22 cellular contexts compared by ENCODE assay signal in the genomic region with DNA sequence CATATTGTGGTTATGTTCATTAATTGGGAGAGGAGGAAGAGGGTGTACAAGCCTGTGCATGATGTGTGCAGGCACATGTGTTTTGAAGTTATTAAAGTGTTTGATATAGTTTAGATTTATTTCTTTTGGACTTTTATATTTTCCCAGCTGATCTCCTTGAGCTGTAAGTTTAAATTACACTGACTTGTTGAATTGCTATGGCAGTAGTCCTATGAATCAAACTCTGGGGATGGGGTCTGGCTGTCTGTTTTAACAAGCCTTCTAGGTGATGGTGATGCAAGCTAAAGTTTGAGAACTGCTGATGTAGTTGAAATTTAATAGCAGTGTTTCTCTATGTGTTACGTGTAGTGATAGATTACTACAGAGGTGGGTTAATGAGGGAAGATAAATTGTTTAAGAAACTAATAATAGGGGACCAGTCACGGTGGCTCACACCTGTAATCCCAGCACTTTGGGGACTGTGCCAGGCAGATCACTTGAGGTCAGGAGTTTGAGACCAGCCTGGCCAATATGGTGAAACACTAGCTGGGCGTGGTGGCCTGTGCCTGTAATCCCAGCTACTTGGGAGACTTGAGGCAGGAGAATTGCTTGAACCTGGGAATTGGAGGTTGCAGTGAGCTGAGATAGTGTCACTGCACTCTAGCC. TPM values are rescaled to one million over a fixed set of nuclear protein-coding genes. Genes with fewer than 3 reads are reported as not detected.
DNase-seq lines count a peak whose midpoint lies in the region; ATAC-seq, FAIRE-seq and TF ChIP-seq lines count a peak whose summit lies in the region.
"Had no signal": no experiment of that assay in that cellular context is flagged by ENCODE, and none has a peak within 500 bp of the region (broad histone marks: within the 10 kb centered on the region; RNA-seq: fewer than 3 reads in every experiment).

No MANE protein-coding gene starts in this region.

- peaks cover 63% of the 10 kb centered on the region for H3K4me1 Mint-ChIP-seq in activated CD8-positive, alpha-beta T cell treated with anti-CD3 and anti-CD28 coated beads for 36 hours (ENCODE audit: low read depth)
- peaks cover 36% of the 10 kb centered on the region for H3K4me1 Mint-ChIP-seq in activated CD8-positive, alpha-beta T cell treated with anti-CD3 and anti-CD28 coated beads, Interleukin-2, amount 10 ng/mL, durations not matched to agents 7 days and 5 days (ENCODE audit: low read depth)

- CTCF ChIA-PET in activated CD8-positive, alpha-beta T cell treated with anti-CD3 and anti-CD28 coated beads for 36 hours (lab: Charles Lee), result interaction anchor here (1.1 to 1.8 kb wide), 3 partner anchors 22 to 52 kb away, joined by 3 to 7 read pairs (median 3); no protein-coding TSS in a partner anchor
- CTCF ChIA-PET in activated CD8-positive, alpha-beta T cell treated with anti-CD3 and anti-CD28 coated beads, Interleukin-2, amount 10 ng/mL, durations not matched to agents 7 days and 5 days (lab: Charles Lee), result interaction anchor here (1.8 kb wide), 1 partner anchor 99 kb away, joined by 3 read pairs; no protein-coding TSS in a partner anchor
- CTCF ChIA-PET in HEK293 (lab: Yijun Ruan, JAX), result no interaction called here
- CTCF ChIA-PET in K562 (lab: Yijun Ruan, JAX; ENCODE audit: low intra/inter-chr PET ratio), result no interaction called here

- no TSS peak for BruUV-seq in K562 (replicated peaks; lab: Mats Ljungman, UMichigan)

- H2AFZ ChIP-seq in K562 (ENCODE audit: low read depth, low read length) (no peak overlapping the region), trophoblast cell (ENCODE audit: insufficient read depth, low read length, poor library complexity) (no peak overlapping the region)

- ATAC-seq in activated CD8-positive, alpha-beta T cell treated with anti-CD3 and anti-CD28 coated beads for 36 hours, result no peak
- ATAC-seq in activated CD8-positive, alpha-beta T cell treated with anti-CD3 and anti-CD28 coated beads, Interleukin-2, amount 10 ng/mL, durations not matched to agents 7 days and 5 days, result no peak
- no peak for ATAC-seq in K562
- ATAC-seq: activated T-cell treated with anti-CD3 and anti-CD28 coated beads, Interleukin-2, amount 50 U/mL, for 4 hours; heart left ventricle had no signal

- no peak overlapping the region for H3K4me3 Mint-ChIP-seq in activated CD8-positive, alpha-beta T cell treated with anti-CD3 and anti-CD28 coated beads for 36 hours
- no peak overlapping the region for H3K4me3 Mint-ChIP-seq in activated CD8-positive, alpha-beta T cell treated with anti-CD3 and anti-CD28 coated beads, Interleukin-2, amount 10 ng/mL, durations not matched to agents 7 days and 5 days
- H3K4me3 Mint-ChIP-seq: activated CD4-positive, alpha-beta T cell treated with anti-CD3 and anti-CD28 coated beads, Interleukin-2, amount 10 ng/mL, durations not matched to agents 24 days and 14 days; activated T-cell treated with anti-CD3 and anti-CD28 coated beads, Interleukin-2, amount 50 U/mL, for 4 hours had no signal

- no peak overlapping the region for H3K18ac ChIP-seq in trophoblast cell (ENCODE audit: low read length)

- H3K23ac ChIP-seq in trophoblast cell (ENCODE audit: low read length), result no peak overlapping the region

- TF ChIP-seq EP300 in K562 (IDR thresholded peaks at IDR 0.05; ENCODE audit: low read length), result no peak

- H3K27me3 ChIP-seq in K562 (ENCODE audit: control insufficient read depth in 2 of 2, insufficient read depth in 2 of 2, low read length in 2 of 2) (no peaks in the 10 kb centered on the region), trophoblast cell (ENCODE audit: insufficient read depth, low read length) (no peaks in the 10 kb centered on the region)
- H3K27me3 ChIP-seq: heart left ventricle, tibial artery had no signal

- H3K27ac ChIP-seq in HEK293 (ENCODE audit: extremely low read depth, low read depth, low read length), result no peak overlapping the region
- H3K27ac ChIP-seq in K562 (ENCODE audit: extremely low read depth, low read depth, low read length), result no peak overlapping the region
- no peak overlapping the region for H3K27ac ChIP-seq in trophoblast cell (ENCODE audit: low read depth, low read length)
- H3K27ac ChIP-seq in substantia nigra (ENCODE audit: low read depth, low read length, poor library complexity, severe bottlenecking), result no peak overlapping the region
- H3K27ac ChIP-seq: heart left ventricle, tibial artery had no signal

- no peak overlapping the region for H3K14ac ChIP-seq in trophoblast cell (ENCODE audit: low read length)

- TF ChIP-seq CTCF in activated CD8-positive, alpha-beta T cell treated with anti-CD3 and anti-CD28 coated beads for 36 hours (IDR thresholded peaks at IDR 0.05), result no peak
- no peak for TF ChIP-seq CTCF in HEK293 (tag by site-specific recombination; IDR thresholded peaks at IDR 0.05)
- no peak for TF ChIP-seq CTCF in K562 (IDR thresholded peaks at IDR 0.05 in 2 of 3, conservative IDR thresholded peaks at IDR 0.05 in 1 of 3; ENCODE audit: insufficient read depth in 2 of 3, low read depth in 1 of 3, low read length in 3 of 3)

- H3K9ac ChIP-seq in K562 (ENCODE audit: insufficient read depth in 1 of 2, low read depth in 2 of 2, low read length in 2 of 2), result no peak overlapping the region
- H3K9ac ChIP-seq in trophoblast cell (ENCODE audit: low read length), result no peak overlapping the region

- H2AK5ac ChIP-seq in trophoblast cell (ENCODE audit: low read length), result no peak overlapping the region

- no peak overlapping the region for H4K8ac ChIP-seq in trophoblast cell (ENCODE audit: low read depth, low read length)

- TF ChIP-seq POLR2A in K562 (conservative IDR thresholded peaks at IDR 0.05), result no peak

- H3K9me1 ChIP-seq in K562 (ENCODE audit: control insufficient read depth, insufficient read depth, low read length), result no peaks in the 10 kb centered on the region

- H4K12ac ChIP-seq in trophoblast cell (ENCODE audit: low read depth, low read length), result no peak overlapping the region

- H3K27ac Mint-ChIP-seq in activated CD8-positive, alpha-beta T cell treated with anti-CD3 and anti-CD28 coated beads for 36 hours, result peak overlapping the region; percentile 50
- no peak overlapping the region for H3K27ac Mint-ChIP-seq in activated CD8-positive, alpha-beta T cell treated with anti-CD3 and anti-CD28 coated beads, Interleukin-2, amount 10 ng/mL, durations not matched to agents 7 days and 5 days
- H3K27ac Mint-ChIP-seq: activated CD4-positive, alpha-beta T cell treated with anti-CD3 and anti-CD28 coated beads, Interleukin-2, amount 10 ng/mL, durations not matched to agents 24 days and 14 days had no signal

- FAIRE-seq in K562 (lab: Jason Lieb, UNC), result peak; percentile 44
- FAIRE-seq: small intestine had no signal

- in situ Hi-C loops in K562 (cut with MboI), result no loop called here

- WGBS in K562 (ENCODE audit: insufficient coverage, low coverage, missing lambda C conversion rate), result 85% methylated on average over 3 of the region's 3 CpGs
- WGBS in trophoblast cell (ENCODE audit: extremely low coverage, insufficient coverage, insufficient read length), result 100% methylated on average over 1 of the region's 3 CpGs

- H3K79me1 ChIP-seq in trophoblast cell (ENCODE audit: low read length), result no peaks in the 10 kb centered on the region

- H3K4me1 ChIP-seq in HEK293 (ENCODE audit: control insufficient read depth, insufficient read depth, low read length) (peaks cover 13% of the 10 kb centered on the region), K562 (replicated peaks in 1 of 2; ENCODE audit: control insufficient read depth in 2 of 2, insufficient read depth in 2 of 2, low read length in 2 of 2) (peaks cover 4 to 10% of the 10 kb centered on the region in 2 experiments; a peak in 3 of 5 replicates), trophoblast cell (ENCODE audit: control insufficient read depth in 1 of 2, insufficient read depth in 2 of 2, low read length in 2 of 2) (peaks cover 4% of the 10 kb centered on the region in 2 experiments)

- H4K20me1 ChIP-seq in K562 (replicated peaks; ENCODE audit: control insufficient read depth, insufficient read depth, low read length), result peaks cover 9% of the 10 kb centered on the region; the same call in 1 of the 2 replicates

- no peaks in the 10 kb centered on the region for H3K9me3 Mint-ChIP-seq in activated CD8-positive, alpha-beta T cell treated with anti-CD3 and anti-CD28 coated beads for 36 hours
- H3K9me3 Mint-ChIP-seq in activated CD8-positive, alpha-beta T cell treated with anti-CD3 and anti-CD28 coated beads, Interleukin-2, amount 10 ng/mL, durations not matched to agents 7 days and 5 days (ENCODE audit: insufficient read depth), result no peaks in the 10 kb centered on the region
- H3K9me3 Mint-ChIP-seq: activated CD4-positive, alpha-beta T cell treated with anti-CD3 and anti-CD28 coated beads, Interleukin-2, amount 10 ng/mL, durations not matched to agents 24 days and 14 days; activated T-cell treated with anti-CD3 and anti-CD28 coated beads, Interleukin-2, amount 50 U/mL, for 4 hours; immature natural killer cell had no signal

- H2BK12ac ChIP-seq in trophoblast cell (ENCODE audit: low read length), result no peak overlapping the region

- TF ChIP-seq RAD21 in K562 (CRISPR knock-in tag; conservative IDR thresholded peaks at IDR 0.05 in 1 of 2, IDR thresholded peaks at IDR 0.05 in 1 of 2), result no peak

- H3K9me3 ChIP-seq in HEK293 (ENCODE audit: control insufficient read depth, insufficient read depth, low read depth, low read length) (no peaks in the 10 kb centered on the region), K562 (replicated peaks; ENCODE audit: control insufficient read depth, insufficient read depth, low read depth, low read length) (no peaks in the 10 kb centered on the region), trophoblast cell (ENCODE audit: insufficient read depth, low read depth, low read length) (no peaks in the 10 kb centered on the region)
- H3K9me3 ChIP-seq: tibial artery had no signal

- H4K91ac ChIP-seq in trophoblast cell (ENCODE audit: low read depth, low read length), result no peak overlapping the region

- H3K4me3 ChIP-seq in HEK293 (ENCODE audit: low read depth, low read length) (no peak overlapping the region), K562 (no peak overlapping the region), trophoblast cell (ENCODE audit: low read depth, low read length) (no peak overlapping the region)
- H3K4me3 ChIP-seq: heart left ventricle, lung, tibial artery had no signal

- no peak overlapping the region for H2BK120ac ChIP-seq in trophoblast cell (ENCODE audit: insufficient read depth, low read length, poor library complexity)

- DNase-seq in activated CD8-positive, alpha-beta T cell treated with anti-CD3 and anti-CD28 coated beads for 36 hours, result no peak
- no peak for DNase-seq in activated CD8-positive, alpha-beta T cell treated with anti-CD3 and anti-CD28 coated beads, Interleukin-2, amount 10 ng/mL, durations not matched to agents 7 days and 5 days
- no peak for DNase-seq in K562 (ENCODE audit: extremely low read depth in 1 of 4, low spot score in 3 of 4)
- no peak for DNase-seq in trophoblast cell
- DNase-seq in posterior vena cava (ENCODE audit: low spot score), result no peak
- DNase-seq in NCI-H526 treated with DMSO at 0.1 percent for 48 hours (lab: John Stamatoyannopoulos, UW), result no peak
- no peak for DNase-seq in substantia nigra (lab: John Stamatoyannopoulos, UW)
- DNase-seq: activated CD4-positive, alpha-beta T cell treated with anti-CD3 and anti-CD28 coated beads, Interleukin-2, amount 10 ng/mL, durations not matched to agents 24 days and 14 days; activated T-cell treated with anti-CD3 and anti-CD28 coated beads, Interleukin-2, amount 50 U/mL, for 4 hours; C1 segment of cervical spinal cord; central memory CD4-positive, alpha-beta T cell; DMS53; effector CD4-positive, alpha-beta T cell; heart left ventricle; immature natural killer cell; NCI-H1417; RPMI8226; small intestine; stimulated activated CD8-positive, alpha-beta memory T cell treated with anti-CD3 and anti-CD28 coated beads, Interleukin-4, amount 100 ng/mL, for 48 hours; tibial artery had no signal

- H3K36me3 Mint-ChIP-seq in activated CD8-positive, alpha-beta T cell treated with anti-CD3 and anti-CD28 coated beads for 36 hours (ENCODE audit: low read depth), result peaks cover 49% of the 10 kb centered on the region
- peaks cover 59% of the 10 kb centered on the region for H3K36me3 Mint-ChIP-seq in activated CD8-positive, alpha-beta T cell treated with anti-CD3 and anti-CD28 coated beads, Interleukin-2, amount 10 ng/mL, durations not matched to agents 7 days and 5 days (ENCODE audit: low read depth)

- H2BK5ac ChIP-seq in trophoblast cell (ENCODE audit: low read depth, low read length, poor library complexity), result no peak overlapping the region

- H3K27me3 Mint-ChIP-seq in activated CD8-positive, alpha-beta T cell treated with anti-CD3 and anti-CD28 coated beads for 36 hours, result no peaks in the 10 kb centered on the region
- H3K27me3 Mint-ChIP-seq in activated CD8-positive, alpha-beta T cell treated with anti-CD3 and anti-CD28 coated beads, Interleukin-2, amount 10 ng/mL, durations not matched to agents 7 days and 5 days (ENCODE audit: low read depth), result no peaks in the 10 kb centered on the region
- H3K27me3 Mint-ChIP-seq: activated CD4-positive, alpha-beta T cell treated with anti-CD3 and anti-CD28 coated beads, Interleukin-2, amount 10 ng/mL, durations not matched to agents 24 days and 14 days had no signal

- H3K36me3 ChIP-seq in HEK293 (ENCODE audit: control insufficient read depth in 2 of 2, insufficient read depth in 1 of 2, low read length in 2 of 2), result peaks cover 52 to 53% of the 10 kb centered on the region in 2 experiments
- H3K36me3 ChIP-seq in K562 (ENCODE audit: control insufficient read depth, insufficient read depth, low read length), result peaks cover 36% of the 10 kb centered on the region; the same call in 2 of the 3 replicates
- peaks cover 15 to 16% of the 10 kb centered on the region in 2 experiments for H3K36me3 ChIP-seq in trophoblast cell (ENCODE audit: control insufficient read depth in 1 of 2, insufficient read depth in 2 of 2, low read length in 2 of 2)

- H3K79me2 ChIP-seq in K562 (ENCODE audit: control insufficient read depth, insufficient read depth, low read length) (peaks cover 98% of the 10 kb centered on the region), trophoblast cell (ENCODE audit: control insufficient read depth, insufficient read depth, low read length, poor library complexity) (peaks cover 21% of the 10 kb centered on the region)

- POLR2A ChIA-PET in activated CD8-positive, alpha-beta T cell treated with anti-CD3 and anti-CD28 coated beads for 36 hours (lab: Charles Lee), result interaction anchor here (0.6 to 1.7 kb wide), 3 partner anchors 13 to 106 kb away, joined by 4 read pairs; no protein-coding TSS in a partner anchor
- POLR2A ChIA-PET in activated CD8-positive, alpha-beta T cell treated with anti-CD3 and anti-CD28 coated beads, Interleukin-2, amount 10 ng/mL, durations not matched to agents 7 days and 5 days (lab: Charles Lee), result no interaction called here
- POLR2A ChIA-PET in HEK293 (lab: Yijun Ruan, JAX) (no interaction called here), K562 (lab: Yijun Ruan, JAX) (interaction anchor here (0.6 to 7.6 kb wide), 4 partner anchors 9 to 41 kb away, joined by 3 to 50 read pairs (median 4); no protein-coding TSS in a partner anchor)

- peak overlapping the region; percentile 26 for H3K4ac ChIP-seq in trophoblast cell (ENCODE audit: low read depth, low read length)

- intact Hi-C loops in activated CD8-positive, alpha-beta T cell treated with anti-CD3 and anti-CD28 coated beads for 36 hours (cut with micrococcal nuclease), result no loop called here
- intact Hi-C loops in K562 (cut with micrococcal nuclease), result no loop called here
- intact Hi-C loops in posterior vena cava (cut with DNase I), result no loop called here

- H3K4me2 ChIP-seq in K562 (ENCODE audit: insufficient read depth, low read length), result no peak overlapping the region; the same call in 1 of the 2 replicates
- no peak overlapping the region for H3K4me2 ChIP-seq in trophoblast cell (ENCODE audit: low read length)

RNA-seq across cellular contexts. Expression of gene ARIH1, which starts 7.0 kb away (rescaled TPM):
- total RNA-seq in activated CD8-positive, alpha-beta T cell treated with anti-CD3 and anti-CD28 coated beads for 36 hours, result 100 to 1,000 TPM; 170 to 175 TPM
- 100 to 1,000 TPM; 110 to 119 TPM for total RNA-seq in activated CD8-positive, alpha-beta T cell treated with anti-CD3 and anti-CD28 coated beads, Interleukin-2, amount 10 ng/mL, durations not matched to agents 7 days and 5 days
- 51.5 and 91.3 TPM in 2 replicates for total RNA-seq in K562 (2011; cell fraction: chromatin; rRNA removed; ENCODE audit: low replicate concordance)
- 18.7 and 28.0 TPM in 2 replicates for total RNA-seq in K562 (2011; cell fraction: nucleolus; rRNA removed)
- 45.0 and 57.7 TPM in 2 replicates for total RNA-seq in K562 (2011; cell fraction: nucleoplasm; rRNA removed)
- total RNA-seq in K562 (2014; rRNA removed) (38.4 and 42.3 TPM in 2 replicates), K562 (2014; rRNA removed; fragmentation: Illumina TruSeq; extraction: Trizol) (31.4 and 43.9 TPM in 2 replicates), K562 (2015; rRNA removed; fragmentation: Illumina TruSeq; extraction: Trizol) (24.0 and 28.3 TPM in 2 replicates), K562 (2021) (122 and 125 TPM in 2 replicates), posterior vena cava (100 to 1,000 TPM; 145 to 149 TPM)
- polyA plus RNA-seq in K562 (2011; rRNA removed) (64.8 and 82.6 TPM in 2 replicates), K562 (2014; fragmentation: Illumina TruSeq; extraction: Trizol) (37.6 and 39.5 TPM in 2 replicates), K562 (2014; fragmentation: Nextera tagmentation; extraction: Ambion mirVana) (10 to 100 TPM; 17.7 to 18.0 TPM), K562 (2014; rRNA removed) (28.9 and 29.9 TPM in 2 replicates)
- polyA plus RNA-seq in K562 (2011; cell fraction: cytosol; rRNA removed), result 12.2 and 27.9 TPM in 2 replicates
- 65.5 and 70.4 TPM in 2 replicates for polyA plus RNA-seq in K562 (2011; cell fraction: nucleus; rRNA removed)
- polyA plus RNA-seq in K562 (2012), result 36.4 and 57.5 TPM in 2 replicates
- polyA minus RNA-seq in K562 (2011; rRNA and poly(A)+ RNA removed), result 154 and 190 TPM in 2 replicates
- polyA minus RNA-seq in K562 (2011; cell fraction: cytosol; rRNA and poly(A)+ RNA removed), result 73.1 and 92.7 TPM in 2 replicates
- 24.0 and 47.7 TPM in 2 replicates for polyA minus RNA-seq in K562 (2011; cell fraction: nucleus; rRNA and poly(A)+ RNA removed)
- 204 and 206 TPM in 2 replicates for polyA plus RNA-seq in trophoblast cell (2013)

Comparison
In these comparisons a context has a peak if more than half of its experiments do, and no peak if none do; other contexts are left out.
1. POLR2A ChIA-PET loops: an anchor here in activated CD8-positive, alpha-beta T cell treated with anti-CD3 and anti-CD28 coated beads for 36 hours (0.6 to 1.7 kb wide) and K562 (0.6 to 7.6 kb wide); none called in activated CD8-positive, alpha-beta T cell treated with anti-CD3 and anti-CD28 coated beads, Interleukin-2, amount 10 ng/mL, durations not matched to agents 7 days and 5 days and HEK293.
2. CTCF ChIA-PET loops: an anchor here in activated CD8-positive, alpha-beta T cell treated with anti-CD3 and anti-CD28 coated beads for 36 hours (1.1 to 1.8 kb wide) and activated CD8-positive, alpha-beta T cell treated with anti-CD3 and anti-CD28 coated beads, Interleukin-2, amount 10 ng/mL, durations not matched to agents 7 days and 5 days (1.8 kb wide); none called in HEK293 and K562.